In the genomic region with DNA sequence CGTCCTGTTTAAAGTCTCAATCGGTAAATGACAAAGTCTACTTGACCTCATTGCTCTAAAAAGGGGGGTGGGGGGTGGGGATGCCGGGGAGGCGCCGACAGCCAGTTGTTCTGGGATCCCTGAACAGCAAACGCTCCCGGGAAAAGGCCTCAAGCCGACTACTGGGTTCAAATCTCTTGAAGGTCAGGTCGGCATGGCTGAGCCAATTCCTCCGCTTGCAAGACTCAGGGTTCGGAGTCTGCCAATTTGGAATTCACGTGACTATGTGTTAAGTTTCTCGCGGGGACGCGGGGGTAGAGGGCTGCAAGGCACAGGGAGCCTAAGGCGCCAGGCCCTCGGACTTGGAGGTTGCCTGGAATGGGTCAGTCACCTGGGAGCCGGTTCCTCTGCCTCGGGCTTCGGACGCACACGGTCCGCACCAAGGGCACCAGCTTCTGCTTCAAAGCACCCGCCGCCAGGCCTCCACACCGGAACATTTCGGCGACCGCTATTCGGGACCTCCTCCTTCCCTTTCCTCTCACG, we compare ENCODE assay signal across 8 cellular contexts. TPM values are rescaled to one million over a fixed set of nuclear protein-coding genes. Genes with fewer than 3 reads are reported as not detected.
DNase-seq lines count a peak whose midpoint lies in the region; ATAC-seq lines count a peak whose summit lies in the region.

No MANE protein-coding gene starts in this region.

- POLR2A ChIA-PET in naive thymus-derived CD4-positive, alpha-beta T cell (lab: Charles Lee): interaction anchor here (0.8 to 1.6 kb wide), 6 partner anchors 9 to 85 kb away, joined by 3 to 9 read pairs (median 4); no protein-coding TSS in a partner anchor

- H3K9me3 Mint-ChIP-seq in effector memory CD8-positive, alpha-beta T cell: no peaks in the 10 kb centered on the region
- H3K9me3 Mint-ChIP-seq in naive thymus-derived CD4-positive, alpha-beta T cell: no peaks in the 10 kb centered on the region

- peaks cover 9% of the 10 kb centered on the region for H3K36me3 Mint-ChIP-seq in effector memory CD8-positive, alpha-beta T cell (ENCODE audit: insufficient read depth)
- no peaks in the 10 kb centered on the region for H3K36me3 Mint-ChIP-seq in naive thymus-derived CD4-positive, alpha-beta T cell

- H3K4me1 ChIP-seq in naive thymus-derived CD4-positive, alpha-beta T cell (ENCODE audit: control insufficient read depth in 2 of 2, insufficient read depth in 2 of 2, low read length in 2 of 2): peaks cover 8 to 10% of the 10 kb centered on the region in 2 donors

- H3K4me3 ChIP-seq in naive thymus-derived CD4-positive, alpha-beta T cell (ENCODE audit: low read length): peak overlapping the region; percentile 87

- ATAC-seq in GM21360 (IDR thresholded peaks at IDR 0.05; ENCODE audit: unreplicated experiment) (peak; percentile 16), HG03571 (IDR thresholded peaks at IDR 0.05; ENCODE audit: unreplicated experiment) (no peak)
- ATAC-seq in effector memory CD8-positive, alpha-beta T cell (replicated peaks): peak; percentile 47
- ATAC-seq in naive thymus-derived CD4-positive, alpha-beta T cell: no peak

- CTCF ChIA-PET in naive thymus-derived CD4-positive, alpha-beta T cell (lab: Charles Lee): interaction anchor here (0.6 to 1.4 kb wide), 4 partner anchors 15 to 625 kb away, joined by 3 to 5 read pairs (median 4); a partner anchor contains a TSS

- H3K36me3 ChIP-seq in naive thymus-derived CD4-positive, alpha-beta T cell (ENCODE audit: control insufficient read depth in 2 of 3, insufficient read depth in 3 of 3, low read length in 3 of 3): no peaks in the 10 kb centered on the region

- peak overlapping the region; percentile 81 to 95 for H3K27ac Mint-ChIP-seq in effector memory CD8-positive, alpha-beta T cell
- H3K27ac Mint-ChIP-seq in naive thymus-derived CD4-positive, alpha-beta T cell: peak overlapping the region; percentile 85 to 96 (median 92)

- DNase-seq in NCI-H69 (lab: John Stamatoyannopoulos, UW) (peak; percentile 62), 8988T (no peak)
- DNase-seq in effector memory CD8-positive, alpha-beta T cell: no peak
- DNase-seq in naive thymus-derived CD4-positive, alpha-beta T cell: no peak
- no peak for DNase-seq in stimulated activated CD4-positive, alpha-beta T cell treated with anti-CD3 and anti-CD28 coated beads, Interleukin-15, amount 100 ng/mL, for 24 hours
- no peak for DNase-seq in stimulated activated CD4-positive, alpha-beta T cell treated with anti-CD3 and anti-CD28 coated beads, Interleukin-2, amount 100 ng/mL, for 48 hours

- intact Hi-C loops in naive thymus-derived CD4-positive, alpha-beta T cell (cut with micrococcal nuclease): loop anchor here (1.0 to 5.0 kb wide), 7 partner anchors 8 to 737 kb away; a partner anchor contains a TSS

- no peaks in the 10 kb centered on the region for H3K27me3 ChIP-seq in naive thymus-derived CD4-positive, alpha-beta T cell (ENCODE audit: control insufficient read depth in 2 of 2, insufficient read depth in 2 of 2, low read length in 2 of 2)

- H3K4me3 Mint-ChIP-seq in effector memory CD8-positive, alpha-beta T cell: peak overlapping the region; percentile 81 to 95
- H3K4me3 Mint-ChIP-seq in naive thymus-derived CD4-positive, alpha-beta T cell: peak overlapping the region; percentile 84 to 98 (median 90)

- peaks cover 7 to 21% of the 10 kb centered on the region in 2 donors for H3K4me1 Mint-ChIP-seq in effector memory CD8-positive, alpha-beta T cell (ENCODE audit: low read depth in 2 of 2)
- peaks cover 8 to 42% (median 28%) of the 10 kb centered on the region in 7 donors for H3K4me1 Mint-ChIP-seq in naive thymus-derived CD4-positive, alpha-beta T cell

- H3K9me3 ChIP-seq in naive thymus-derived CD4-positive, alpha-beta T cell (ENCODE audit: control insufficient read depth in 2 of 3, low read length in 3 of 3): no peaks in the 10 kb centered on the region

- peak overlapping the region; percentile 78 for H3K27ac ChIP-seq in naive thymus-derived CD4-positive, alpha-beta T cell (ENCODE audit: low read depth, low read length)

- H3K27me3 Mint-ChIP-seq in effector memory CD8-positive, alpha-beta T cell: no peaks in the 10 kb centered on the region
- no peaks in the 10 kb centered on the region for H3K27me3 Mint-ChIP-seq in naive thymus-derived CD4-positive, alpha-beta T cell

RNA-seq across cellular contexts. Expression of a gene that starts 0.4 kb away (rescaled TPM):
- 10 to 100 TPM; 11.6 to 35.8 (median 21.1) TPM for total RNA-seq in naive thymus-derived CD4-positive, alpha-beta T cell
- 10 to 100 TPM; 24.8 to 35.4 TPM for polyA plus RNA-seq in naive thymus-derived CD4-positive, alpha-beta T cell

RNA-seq across cellular contexts. Expression of a gene that starts 6.5 kb away (rescaled TPM):
- total RNA-seq in naive thymus-derived CD4-positive, alpha-beta T cell: 10 to 100 TPM in 3 of 5 experiments, 1 to 10 TPM in 2; 2.9 to 25.6 (median 11.9) TPM
- polyA plus RNA-seq in naive thymus-derived CD4-positive, alpha-beta T cell: 10 to 100 TPM in 1 of 2 donors, 1 to 10 TPM in 1; 7.6 to 15.6 TPM

RNA-seq across cellular contexts. Expression of a gene that starts 54.9 kb away (rescaled TPM):
- total RNA-seq in naive thymus-derived CD4-positive, alpha-beta T cell: 10 to 100 TPM; 20.7 to 48.9 (median 23.7) TPM
- 10 to 100 TPM in 1 of 2 donors, 1 to 10 TPM in 1; 8.5 to 16.9 TPM for polyA plus RNA-seq in naive thymus-derived CD4-positive, alpha-beta T cell

Comparison
In these comparisons a context has a peak if more than half of its experiments do, and no peak if none do; other contexts are left out.
1. ATAC-seq: peak in GM21360 (single experiment) and effector memory CD8-positive, alpha-beta T cell (single experiment); none in naive thymus-derived CD4-positive, alpha-beta T cell (single experiment) and HG03571 (single experiment).